Comparison of ENCODE assay signal across 9 cellular contexts in genomic region chr10:59167512-59167911, GRCh38. TPM values are rescaled to one million over a fixed set of nuclear protein-coding genes. Genes with fewer than 3 reads are reported as not detected.
"Had no signal": no experiment of that assay in that cellular context is flagged by ENCODE, and none has a peak within 500 bp of the region (broad histone marks: within the 10 kb centered on the region; RNA-seq: fewer than 3 reads in every experiment).

No MANE protein-coding gene starts in this region.

- ATAC-seq: K562 had no signal

- FAIRE-seq: HTR-8/SVneo, K562 had no signal

- DNase-seq: IMR-90, KBM-7, KG1 had no signal

- H3K4me3 ChIP-seq: K562 had no signal

- H3K27ac ChIP-seq: HL-60 had no signal

RNA-seq across cellular contexts. Expression of gene PHYHIPL, which starts 8.9 kb away (rescaled TPM):
- total RNA-seq: HT-29, HT1080, IMR-90, K562 had no signal
- polyA plus RNA-seq: IgD-negative memory B cell, IMR-90, K562 had no signal
